ENCODE assay signal across 15 cellular contexts in the genomic region with DNA sequence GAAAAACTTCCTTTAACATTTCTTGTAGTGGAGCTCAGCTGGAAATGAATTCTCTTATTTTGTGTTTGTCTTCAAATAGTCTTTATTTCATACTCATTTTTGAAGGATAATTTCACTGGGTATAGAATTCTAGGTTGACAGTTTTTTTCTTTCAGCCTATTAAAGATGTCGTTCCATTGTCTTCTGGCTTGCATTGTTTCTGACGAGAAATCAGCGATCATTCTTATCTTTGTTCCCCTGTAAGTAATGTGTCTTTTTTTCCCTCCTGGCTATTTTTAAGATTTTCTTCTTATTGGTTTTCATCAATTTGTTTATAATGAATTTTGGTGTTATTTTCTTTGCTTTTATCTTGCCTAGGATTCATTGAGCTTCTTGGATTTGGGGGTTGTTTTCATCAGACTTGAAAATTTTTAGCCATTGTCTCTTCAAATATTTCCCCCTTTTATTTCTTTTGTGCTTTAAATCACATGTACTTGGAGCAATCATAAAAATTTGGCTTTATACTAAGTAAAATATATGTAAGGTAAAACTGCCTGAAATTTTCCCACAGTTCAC.
"Had no signal": no experiment of that assay in that cellular context is flagged by ENCODE, and none has a peak within 500 bp of the region (broad histone marks: within the 10 kb centered on the region; RNA-seq: fewer than 3 reads in every experiment).

No MANE protein-coding gene starts in this region.

- ATAC-seq: esophagus mucosa, left cardiac atrium, lower lobe of right lung had no signal

- H3K4me3 ChIP-seq: lower lobe of right lung, neural progenitor cell, ovary, stomach, thyroid gland had no signal

- DNase-seq: activated CD4-positive, alpha-beta memory T cell treated with anti-CD3 and anti-CD28 coated beads for 36 hours; activated gamma-delta T cell; activated naive CD8-positive, alpha-beta T cell treated with anti-CD3 and anti-CD28 coated beads for 36 hours; activated T-cell treated with anti-CD3 and anti-CD28 coated beads, Interleukin-2, amount 50 U/mL, for 48 hours; brain microvascular endothelial cell; dermis blood vessel endothelial cell; glutamatergic neuron; left cardiac atrium; lower lobe of right lung; midbrain; ovary; stomach; thyroid gland had no signal

- H3K9me3 ChIP-seq: ovary, thyroid gland had no signal

- H3K4me2 ChIP-seq: neural progenitor cell had no signal

- H2AFZ ChIP-seq: neural progenitor cell had no signal

- H3K36me3 ChIP-seq: brain microvascular endothelial cell, lower lobe of right lung, ovary, stomach, thyroid gland had no signal

- H3K9ac ChIP-seq: neural progenitor cell had no signal

- H3K4me1 ChIP-seq: lower lobe of right lung, neural progenitor cell, stomach, thyroid gland had no signal

- H3K27me3 ChIP-seq: brain microvascular endothelial cell, neural progenitor cell, ovary, stomach, thyroid gland had no signal

- H3K27ac ChIP-seq: brain microvascular endothelial cell, lower lobe of right lung, neural progenitor cell, ovary, stomach, thyroid gland had no signal
